ENCODE assay signal across 16 cellular contexts in the genomic region with DNA sequence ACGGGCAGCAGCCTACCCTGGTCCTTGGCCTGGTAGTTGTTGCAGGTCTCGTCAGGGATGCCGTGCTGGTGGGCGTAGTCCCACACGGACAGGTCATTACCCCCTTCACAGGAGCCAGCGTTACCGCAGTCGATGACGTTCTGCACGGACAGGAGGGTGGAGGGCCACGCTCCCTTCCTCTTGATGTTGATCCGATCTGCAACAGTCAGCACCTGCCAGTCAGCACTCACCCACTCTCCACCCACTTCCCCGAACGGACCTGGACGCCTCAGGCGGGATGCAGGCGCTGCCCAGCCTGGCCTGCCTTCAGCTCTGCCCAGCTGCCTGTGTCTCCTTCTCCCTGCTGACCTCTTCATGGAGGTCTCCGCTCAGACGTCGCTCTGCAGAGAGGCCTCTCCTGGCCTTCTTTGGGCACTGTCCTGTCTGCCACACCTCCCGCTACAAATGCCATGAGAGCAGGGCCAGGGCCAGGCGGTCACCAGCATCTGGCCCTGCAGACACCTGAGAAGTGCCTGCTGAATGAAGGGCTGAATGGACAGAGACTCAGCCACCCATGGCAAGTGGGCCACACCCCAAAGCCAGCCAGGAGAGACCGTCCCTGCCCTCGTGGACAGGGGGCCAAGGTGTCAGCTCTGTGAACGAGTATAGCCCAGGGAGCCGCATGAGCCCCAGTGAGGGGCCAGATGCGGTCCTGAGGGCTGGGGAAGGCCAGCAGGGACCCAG. TPM values are rescaled to one million over a fixed set of nuclear protein-coding genes. Genes with fewer than 3 reads are reported as not detected.
"Had no signal": no experiment of that assay in that cellular context is flagged by ENCODE, and none has a peak within 500 bp of the region (broad histone marks: within the 10 kb centered on the region; RNA-seq: fewer than 3 reads in every experiment).

No MANE protein-coding gene starts in this region.

- H3K27me3 Mint-ChIP-seq: activated CD4-positive, alpha-beta T cell treated with anti-CD3 and anti-CD28 coated beads, Interleukin-2, amount 10 ng/mL, durations not matched to agents 24 days and 14 days; naive thymus-derived CD8-positive, alpha-beta T cell had no signal

- H3K4me3 Mint-ChIP-seq: activated CD4-positive, alpha-beta T cell treated with anti-CD3 and anti-CD28 coated beads, Interleukin-2, amount 10 ng/mL, durations not matched to agents 24 days and 14 days; activated T-helper 1 cell treated with anti-CD3 and anti-CD28 coated beads, Interleukin-12 subunit alpha, Interleukin-12 subunit beta, Interleukin-2, Interleukin-4 antibody, amounts not matched to agents 30 ng/mL and 10 ng/mL and 1 ng/mL, durations not matched to agents 14 hours and 24 hours and 36 hours; endodermal cell; naive thymus-derived CD8-positive, alpha-beta T cell had no signal

- H3K9me3 Mint-ChIP-seq: activated CD4-positive, alpha-beta T cell treated with anti-CD3 and anti-CD28 coated beads, Interleukin-2, amount 10 ng/mL, durations not matched to agents 24 days and 14 days; activated T-helper 1 cell treated with anti-CD3 and anti-CD28 coated beads, Interleukin-12 subunit alpha, Interleukin-12 subunit beta, Interleukin-2, Interleukin-4 antibody, amounts not matched to agents 30 ng/mL and 10 ng/mL and 1 ng/mL, durations not matched to agents 14 hours and 24 hours and 36 hours; endodermal cell; naive thymus-derived CD8-positive, alpha-beta T cell had no signal

- ATAC-seq: heart right ventricle; left lung; naive thymus-derived CD8-positive, alpha-beta T cell had no signal

- H3K27ac Mint-ChIP-seq: activated CD4-positive, alpha-beta T cell treated with anti-CD3 and anti-CD28 coated beads, Interleukin-2, amount 10 ng/mL, durations not matched to agents 24 days and 14 days; activated T-helper 1 cell treated with anti-CD3 and anti-CD28 coated beads, Interleukin-12 subunit alpha, Interleukin-12 subunit beta, Interleukin-2, Interleukin-4 antibody, amounts not matched to agents 30 ng/mL and 10 ng/mL and 1 ng/mL, durations not matched to agents 14 hours and 24 hours and 36 hours; endodermal cell had no signal

- DNase-seq: activated CD4-positive, alpha-beta T cell treated with anti-CD3 and anti-CD28 coated beads, Interleukin-2, amount 10 ng/mL, durations not matched to agents 24 days and 14 days; activated CD4-positive, CD25-positive, alpha-beta regulatory T cell; activated CD8-positive, alpha-beta memory T cell treated with anti-CD3 and anti-CD28 coated beads for 24 hours; activated naive CD4-positive, alpha-beta T cell treated with Interleukin-2 at 50 U/mL for 16 hours; endodermal cell; heart right ventricle; left lung; mammary epithelial cell; naive thymus-derived CD8-positive, alpha-beta T cell; retina; stimulated activated naive CD4-positive, alpha-beta T cell treated with Interleukin-2 at 50 U/mL for 16 hours; uterus had no signal

RNA-seq across cellular contexts. Expression of a gene that starts 17.6 kb away (rescaled TPM):
- total RNA-seq: activated CD4-positive, alpha-beta T cell treated with anti-CD3 and anti-CD28 coated beads, Interleukin-2, amount 10 ng/mL, durations not matched to agents 24 days and 14 days; activated T-helper 1 cell treated with anti-CD3 and anti-CD28 coated beads, Interleukin-12 subunit alpha, Interleukin-12 subunit beta, Interleukin-2, Interleukin-4 antibody, amounts not matched to agents 30 ng/mL and 10 ng/mL and 1 ng/mL, durations not matched to agents 14 hours and 24 hours and 36 hours; ascending aorta; chondrocyte; endodermal cell; epithelial cell of proximal tubule; mammary epithelial cell; naive thymus-derived CD8-positive, alpha-beta T cell had no signal
